Comparison of ENCODE assay signal across 19 cellular contexts in the genomic region with DNA sequence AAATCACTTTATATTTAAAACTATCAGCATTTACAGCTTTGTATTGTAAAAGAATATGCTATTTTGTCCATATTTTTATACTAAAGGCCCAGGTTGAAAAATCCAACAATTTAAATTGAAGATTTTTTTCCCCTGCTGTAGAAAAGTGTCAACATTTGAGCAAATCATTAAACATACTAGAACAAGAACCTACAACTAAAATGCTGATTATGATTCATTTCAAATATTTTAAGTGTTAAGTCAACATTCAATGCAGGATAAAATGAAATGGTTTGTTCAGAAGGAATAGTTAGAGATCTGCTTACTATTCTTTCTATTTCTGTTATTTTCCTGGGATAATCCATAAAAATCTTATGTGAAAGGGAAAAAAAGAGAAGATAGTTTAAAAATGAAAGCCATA.
A peak's percentile ranks its signal among the peaks of the same experiment; 100 is the strongest.
DNase-seq lines count a peak whose midpoint lies in the region; ATAC-seq, FAIRE-seq and TF ChIP-seq lines count a peak whose summit lies in the region.
"Had no signal": no experiment of that assay in that cellular context is flagged by ENCODE, and none has a peak within 500 bp of the region (broad histone marks: within the 10 kb centered on the region; RNA-seq: fewer than 3 reads in every experiment).

No MANE protein-coding gene starts in this region.

- H3K4me3 ChIP-seq in bronchial epithelial cell (ENCODE audit: low read depth, low read length) (no peak overlapping the region), left lung (no peak overlapping the region)
- H3K4me3 ChIP-seq: GM23338 had no signal

- no peak for FAIRE-seq in bronchial epithelial cell (lab: Jason Lieb, UNC)
- FAIRE-seq: GM12892, GM18507, HTR-8/SVneo had no signal

- no peaks in the 10 kb centered on the region for H3K4me1 ChIP-seq in left lung
- H3K4me1 ChIP-seq: BE2C had no signal

- no peaks in the 10 kb centered on the region for H3K9me3 ChIP-seq in left lung
- H3K9me3 ChIP-seq: BE2C had no signal

- no peaks in the 10 kb centered on the region for H3K36me3 ChIP-seq in bronchial epithelial cell (ENCODE audit: control insufficient read depth, insufficient read depth, low read length)
- no peaks in the 10 kb centered on the region for H3K36me3 ChIP-seq in left lung
- H3K36me3 ChIP-seq: BE2C had no signal

- H3K27ac ChIP-seq in left lung, result no peak overlapping the region

- intact Hi-C loops in left lung (cut with DNase I), result no loop called here

- H3K27me3 ChIP-seq in bronchial epithelial cell (ENCODE audit: control insufficient read depth, insufficient read depth, low read length) (no peaks in the 10 kb centered on the region), left lung (no peaks in the 10 kb centered on the region)
- H3K27me3 ChIP-seq: BE2C had no signal

- DNase-seq in DMS53 treated with DMSO at 0.1 percent for 48 hours (lab: John Stamatoyannopoulos, UW; ENCODE audit: unreplicated experiment) (peak; percentile 12), bronchial epithelial cell (ENCODE audit: low read depth) (peak; percentile 44), left lung (no peak), HCEC 1CT (no peak), LoVo (ENCODE audit: low spot score) (no peak), HuH-7.5 (ENCODE audit: low spot score) (no peak)
- DNase-seq: BE2C; C1 segment of cervical spinal cord; CD4-positive, CD25-positive, alpha-beta regulatory T cell; CD8-positive, alpha-beta memory T cell; COR-L47; DMS 273 treated with DMSO at 0.1 percent for 48 hours; DMS79; GDM1 had no signal

- TF ChIP-seq CTCF in bronchial epithelial cell (IDR thresholded peaks at IDR 0.05; ENCODE audit: insufficient read depth, low read length, severe bottlenecking) (no peak), left lung (IDR thresholded peaks at IDR 0.05) (no peak)

- ATAC-seq in left lung, result peak; percentile 57
- ATAC-seq: GM23338, HCT116 had no signal

Comparison
In these comparisons a context has a peak if more than half of its experiments do, and no peak if none do; other contexts are left out.
1. DNase-seq: peak in DMS53 treated with DMSO at 0.1 percent for 48 hours (single experiment) and bronchial epithelial cell (single experiment); none in left lung (0 of 2), HCEC 1CT (single experiment), LoVo (single experiment) and HuH-7.5 (single experiment).